Comparison of ENCODE assay signal across 1 cellular context in genomic region chr1:183416850-183417690, GRCh38.
TF ChIP-seq lines count a peak whose summit lies in the region.

No MANE protein-coding gene starts in this region.

TF ChIP-seq in HEK293, 187 proteins besides CTCF, POLR2A, EP300 and RAD21 (continued from another document and continues in another):
- TF ChIP-seq, protein P1, sequence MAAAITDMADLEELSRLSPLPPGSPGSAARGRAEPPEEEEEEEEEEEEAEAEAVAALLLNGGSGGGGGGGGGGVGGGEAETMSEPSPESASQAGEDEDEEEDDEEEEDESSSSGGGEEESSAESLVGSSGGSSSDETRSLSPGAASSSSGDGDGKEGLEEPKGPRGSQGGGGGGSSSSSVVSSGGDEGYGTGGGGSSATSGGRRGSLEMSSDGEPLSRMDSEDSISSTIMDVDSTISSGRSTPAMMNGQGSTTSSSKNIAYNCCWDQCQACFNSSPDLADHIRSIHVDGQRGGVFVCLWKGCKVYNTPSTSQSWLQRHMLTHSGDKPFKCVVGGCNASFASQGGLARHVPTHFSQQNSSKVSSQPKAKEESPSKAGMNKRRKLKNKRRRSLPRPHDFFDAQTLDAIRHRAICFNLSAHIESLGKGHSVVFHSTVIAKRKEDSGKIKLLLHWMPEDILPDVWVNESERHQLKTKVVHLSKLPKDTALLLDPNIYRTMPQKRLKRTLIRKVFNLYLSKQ (tag by site-specific recombination; IDR thresholded peaks at IDR 0.05; ENCODE audit: borderline replicate concordance), result no peak
- TF ChIP-seq ZNF658 (tag by site-specific recombination; IDR thresholded peaks at IDR 0.05) (no peak), ZNF10 (tag by site-specific recombination; IDR thresholded peaks at IDR 0.05) (no peak), ZNF350 (tag by site-specific recombination; IDR thresholded peaks at IDR 0.05) (no peak), ZNF626 (tag by site-specific recombination; IDR thresholded peaks at IDR 0.05) (no peak), ZBTB20 (tag by site-specific recombination; IDR thresholded peaks at IDR 0.05) (peak; percentile 99), PRDM1 (tag by site-specific recombination; IDR thresholded peaks at IDR 0.05) (peak; percentile 90), ZNF660 (tag by site-specific recombination; IDR thresholded peaks at IDR 0.05) (peak; percentile 73; the same call in 1 of the 2 replicates), ZNF621 (tag by site-specific recombination; IDR thresholded peaks at IDR 0.05) (no peak), ZNF211 (tag by site-specific recombination; IDR thresholded peaks at IDR 0.05; ENCODE audit: low read depth) (no peak), ZNF561 (tag by site-specific recombination; IDR thresholded peaks at IDR 0.05; ENCODE audit: borderline replicate concordance) (peak; percentile 54; the same call in 1 of the 2 replicates), ZNF48 (tag by site-specific recombination; IDR thresholded peaks at IDR 0.05) (no peak), ZNF248 (tag by site-specific recombination; IDR thresholded peaks at IDR 0.05) (no peak), ZNF2 (tag by site-specific recombination; IDR thresholded peaks at IDR 0.05) (peak; percentile 60), HIC1 (tag by site-specific recombination; IDR thresholded peaks at IDR 0.05) (peak; percentile 12; the same call in 1 of the 2 replicates), ZNF157 (tag by site-specific recombination; IDR thresholded peaks at IDR 0.05) (no peak), SP7 (tag by site-specific recombination; IDR thresholded peaks at IDR 0.05) (peak; percentile 59; the same call in 1 of the 2 replicates), BCL11B (tag by site-specific recombination; IDR thresholded peaks at IDR 0.05; ENCODE audit: low read depth) (peak; percentile 70; the same call in 1 of the 2 replicates), ZNF501 (tag by site-specific recombination; IDR thresholded peaks at IDR 0.05) (peak; percentile 71; the same call in 1 of the 2 replicates), ZNF391 (tag by site-specific recombination; IDR thresholded peaks at IDR 0.05; ENCODE audit: borderline replicate concordance, low read depth) (no peak), KLF16 (tag by site-specific recombination; IDR thresholded peaks at IDR 0.05) (peak; percentile 69), ZNF639 (tag by site-specific recombination; IDR thresholded peaks at IDR 0.05) (peak; percentile 40; the same call in 1 of the 2 replicates), ZFP37 (tag by site-specific recombination; IDR thresholded peaks at IDR 0.05) (0 out of 2 replicates have a peak, but pooled peaks have one; percentile 38), ZNF529 (tag by site-specific recombination; IDR thresholded peaks at IDR 0.05; ENCODE audit: insufficient replicate concordance) (no peak), ZNF513 (tag by site-specific recombination; IDR thresholded peaks at IDR 0.05) (no peak), GFI1B (tag by site-specific recombination; IDR thresholded peaks at IDR 0.05) (no peak), ZNF354C (tag by site-specific recombination; IDR thresholded peaks at IDR 0.05; ENCODE audit: borderline replicate concordance, low read depth) (no peak), GLIS1 (tag by site-specific recombination; IDR thresholded peaks at IDR 0.05) (peak; percentile 66), ZNF792 (tag by site-specific recombination; IDR thresholded peaks at IDR 0.05) (peak; percentile 92; the same call in 1 of the 2 replicates), ZNF366 (tag by site-specific recombination; conservative IDR thresholded peaks at IDR 0.05) (peak; percentile 5; the same call in 1 of the 2 replicates), GLIS2 (tag by site-specific recombination; IDR thresholded peaks at IDR 0.05) (peak; percentile 69), ZNF555 (tag by site-specific recombination; conservative IDR thresholded peaks at IDR 0.05) (no peak), ZNF629 (tag by site-specific recombination; IDR thresholded peaks at IDR 0.05) (0 out of 2 replicates have a peak, but pooled peaks have one; percentile 11), IKZF3 (tag by site-specific recombination; IDR thresholded peaks at IDR 0.05) (0 out of 2 replicates have a peak, but pooled peaks have one; percentile 16), ZIC2 (tag by site-specific recombination; IDR thresholded peaks at IDR 0.05) (peak; percentile 7; the same call in 1 of the 2 replicates), ZSCAN4 (tag by site-specific recombination; IDR thresholded peaks at IDR 0.05) (peak; percentile 61; the same call in 1 of the 2 replicates)
- TF ChIP-seq, protein P2, sequence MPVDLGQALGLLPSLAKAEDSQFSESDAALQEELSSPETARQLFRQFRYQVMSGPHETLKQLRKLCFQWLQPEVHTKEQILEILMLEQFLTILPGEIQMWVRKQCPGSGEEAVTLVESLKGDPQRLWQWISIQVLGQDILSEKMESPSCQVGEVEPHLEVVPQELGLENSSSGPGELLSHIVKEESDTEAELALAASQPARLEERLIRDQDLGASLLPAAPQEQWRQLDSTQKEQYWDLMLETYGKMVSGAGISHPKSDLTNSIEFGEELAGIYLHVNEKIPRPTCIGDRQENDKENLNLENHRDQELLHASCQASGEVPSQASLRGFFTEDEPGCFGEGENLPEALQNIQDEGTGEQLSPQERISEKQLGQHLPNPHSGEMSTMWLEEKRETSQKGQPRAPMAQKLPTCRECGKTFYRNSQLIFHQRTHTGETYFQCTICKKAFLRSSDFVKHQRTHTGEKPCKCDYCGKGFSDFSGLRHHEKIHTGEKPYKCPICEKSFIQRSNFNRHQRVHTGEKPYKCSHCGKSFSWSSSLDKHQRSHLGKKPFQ (tag by site-specific recombination; IDR thresholded peaks at IDR 0.05), result 0 out of 2 replicates have a peak, but pooled peaks have one; percentile 40
- TF ChIP-seq, protein P3, sequence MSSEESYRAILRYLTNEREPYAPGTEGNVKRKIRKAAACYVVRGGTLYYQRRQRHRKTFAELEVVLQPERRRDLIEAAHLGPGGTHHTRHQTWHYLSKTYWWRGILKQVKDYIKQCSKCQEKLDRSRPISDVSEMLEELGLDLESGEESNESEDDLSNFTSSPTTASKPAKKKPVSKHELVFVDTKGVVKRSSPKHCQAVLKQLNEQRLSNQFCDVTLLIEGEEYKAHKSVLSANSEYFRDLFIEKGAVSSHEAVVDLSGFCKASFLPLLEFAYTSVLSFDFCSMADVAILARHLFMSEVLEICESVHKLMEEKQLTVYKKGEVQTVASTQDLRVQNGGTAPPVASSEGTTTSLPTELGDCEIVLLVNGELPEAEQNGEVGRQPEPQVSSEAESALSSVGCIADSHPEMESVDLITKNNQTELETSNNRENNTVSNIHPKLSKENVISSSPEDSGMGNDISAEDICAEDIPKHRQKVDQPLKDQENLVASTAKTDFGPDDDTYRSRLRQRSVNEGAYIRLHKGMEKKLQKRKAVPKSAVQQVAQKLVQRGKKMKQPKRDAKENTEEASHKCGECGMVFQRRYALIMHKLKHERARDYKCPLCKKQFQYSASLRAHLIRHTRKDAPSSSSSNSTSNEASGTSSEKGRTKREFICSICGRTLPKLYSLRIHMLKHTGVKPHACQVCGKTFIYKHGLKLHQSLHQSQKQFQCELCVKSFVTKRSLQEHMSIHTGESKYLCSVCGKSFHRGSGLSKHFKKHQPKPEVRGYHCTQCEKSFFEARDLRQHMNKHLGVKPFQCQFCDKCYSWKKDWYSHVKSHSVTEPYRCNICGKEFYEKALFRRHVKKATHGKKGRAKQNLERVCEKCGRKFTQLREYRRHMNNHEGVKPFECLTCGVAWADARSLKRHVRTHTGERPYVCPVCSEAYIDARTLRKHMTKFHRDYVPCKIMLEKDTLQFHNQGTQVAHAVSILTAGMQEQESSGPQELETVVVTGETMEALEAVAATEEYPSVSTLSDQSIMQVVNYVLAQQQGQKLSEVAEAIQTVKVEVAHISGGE (tag by site-specific recombination; conservative IDR thresholded peaks at IDR 0.05; ENCODE audit: low read depth), result peak; percentile 27; the same call in 1 of the 2 replicates
- TF ChIP-seq, protein P4, sequence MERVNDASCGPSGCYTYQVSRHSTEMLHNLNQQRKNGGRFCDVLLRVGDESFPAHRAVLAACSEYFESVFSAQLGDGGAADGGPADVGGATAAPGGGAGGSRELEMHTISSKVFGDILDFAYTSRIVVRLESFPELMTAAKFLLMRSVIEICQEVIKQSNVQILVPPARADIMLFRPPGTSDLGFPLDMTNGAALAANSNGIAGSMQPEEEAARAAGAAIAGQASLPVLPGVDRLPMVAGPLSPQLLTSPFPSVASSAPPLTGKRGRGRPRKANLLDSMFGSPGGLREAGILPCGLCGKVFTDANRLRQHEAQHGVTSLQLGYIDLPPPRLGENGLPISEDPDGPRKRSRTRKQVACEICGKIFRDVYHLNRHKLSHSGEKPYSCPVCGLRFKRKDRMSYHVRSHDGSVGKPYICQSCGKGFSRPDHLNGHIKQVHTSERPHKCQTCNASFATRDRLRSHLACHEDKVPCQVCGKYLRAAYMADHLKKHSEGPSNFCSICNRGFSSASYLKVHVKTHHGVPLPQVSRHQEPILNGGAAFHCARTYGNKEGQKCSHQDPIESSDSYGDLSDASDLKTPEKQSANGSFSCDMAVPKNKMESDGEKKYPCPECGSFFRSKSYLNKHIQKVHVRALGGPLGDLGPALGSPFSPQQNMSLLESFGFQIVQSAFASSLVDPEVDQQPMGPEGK (tag by site-specific recombination; IDR thresholded peaks at IDR 0.05), result 0 out of 2 replicates have a peak, but pooled peaks have one; percentile 23
- TF ChIP-seq, protein P5, sequence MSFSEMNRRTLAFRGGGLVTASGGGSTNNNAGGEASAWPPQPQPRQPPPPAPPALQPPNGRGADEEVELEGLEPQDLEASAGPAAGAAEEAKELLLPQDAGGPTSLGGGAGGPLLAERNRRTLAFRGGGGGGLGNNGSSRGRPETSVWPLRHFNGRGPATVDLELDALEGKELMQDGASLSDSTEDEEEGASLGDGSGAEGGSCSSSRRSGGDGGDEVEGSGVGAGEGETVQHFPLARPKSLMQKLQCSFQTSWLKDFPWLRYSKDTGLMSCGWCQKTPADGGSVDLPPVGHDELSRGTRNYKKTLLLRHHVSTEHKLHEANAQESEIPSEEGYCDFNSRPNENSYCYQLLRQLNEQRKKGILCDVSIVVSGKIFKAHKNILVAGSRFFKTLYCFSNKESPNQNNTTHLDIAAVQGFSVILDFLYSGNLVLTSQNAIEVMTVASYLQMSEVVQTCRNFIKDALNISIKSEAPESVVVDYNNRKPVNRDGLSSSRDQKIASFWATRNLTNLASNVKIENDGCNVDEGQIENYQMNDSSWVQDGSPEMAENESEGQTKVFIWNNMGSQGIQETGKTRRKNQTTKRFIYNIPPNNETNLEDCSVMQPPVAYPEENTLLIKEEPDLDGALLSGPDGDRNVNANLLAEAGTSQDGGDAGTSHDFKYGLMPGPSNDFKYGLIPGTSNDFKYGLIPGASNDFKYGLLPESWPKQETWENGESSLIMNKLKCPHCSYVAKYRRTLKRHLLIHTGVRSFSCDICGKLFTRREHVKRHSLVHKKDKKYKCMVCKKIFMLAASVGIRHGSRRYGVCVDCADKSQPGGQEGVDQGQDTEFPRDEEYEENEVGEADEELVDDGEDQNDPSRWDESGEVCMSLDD (tag by site-specific recombination; IDR thresholded peaks at IDR 0.05), result 0 out of 2 replicates have a peak, but pooled peaks have one; percentile 38
- TF ChIP-seq, protein P6, sequence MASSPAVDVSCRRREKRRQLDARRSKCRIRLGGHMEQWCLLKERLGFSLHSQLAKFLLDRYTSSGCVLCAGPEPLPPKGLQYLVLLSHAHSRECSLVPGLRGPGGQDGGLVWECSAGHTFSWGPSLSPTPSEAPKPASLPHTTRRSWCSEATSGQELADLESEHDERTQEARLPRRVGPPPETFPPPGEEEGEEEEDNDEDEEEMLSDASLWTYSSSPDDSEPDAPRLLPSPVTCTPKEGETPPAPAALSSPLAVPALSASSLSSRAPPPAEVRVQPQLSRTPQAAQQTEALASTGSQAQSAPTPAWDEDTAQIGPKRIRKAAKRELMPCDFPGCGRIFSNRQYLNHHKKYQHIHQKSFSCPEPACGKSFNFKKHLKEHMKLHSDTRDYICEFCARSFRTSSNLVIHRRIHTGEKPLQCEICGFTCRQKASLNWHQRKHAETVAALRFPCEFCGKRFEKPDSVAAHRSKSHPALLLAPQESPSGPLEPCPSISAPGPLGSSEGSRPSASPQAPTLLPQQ (tag by site-specific recombination; IDR thresholded peaks at IDR 0.05), result peak; percentile 79
